8 cellular contexts compared by ENCODE assay signal in genomic region chr7:155490697-155491628, GRCh38.
DNase-seq lines count a peak whose midpoint lies in the region; ATAC-seq and TF ChIP-seq lines count a peak whose summit lies in the region.

No MANE protein-coding gene starts in this region.

- no peak for TF ChIP-seq CTCF in parathyroid adenoma (IDR thresholded peaks at IDR 0.05)

- peaks cover 55% of the 10 kb centered on the region for H3K27me3 Mint-ChIP-seq in activated T-cell treated with anti-CD3 and anti-CD28 coated beads, Interleukin-2, amount 50 U/mL, for 24 hours
- H3K27me3 Mint-ChIP-seq in T-helper 2 cell treated with Interferon-gamma antibody and Interleukin-4, amounts not matched to agents 5 μg/mL and 100 μg/mL, for 36 hours (ENCODE audit: low read depth): peaks cover 34% of the 10 kb centered on the region

- H3K79me2 ChIP-seq in parathyroid adenoma: no peaks in the 10 kb centered on the region

- no peaks in the 10 kb centered on the region for H3K9me3 ChIP-seq in parathyroid adenoma (ENCODE audit: control insufficient read depth, low read length)

- H2AFZ ChIP-seq in parathyroid adenoma: peak overlapping the region; percentile 66

- peak overlapping the region; percentile 18 for H3K27ac Mint-ChIP-seq in activated T-cell treated with anti-CD3 and anti-CD28 coated beads, Interleukin-2, amount 50 U/mL, for 24 hours
- H3K27ac Mint-ChIP-seq in T-helper 2 cell treated with Interferon-gamma antibody and Interleukin-4, amounts not matched to agents 5 μg/mL and 100 μg/mL, for 36 hours: peak overlapping the region; percentile 77

- H3K4me3 ChIP-seq in parathyroid adenoma (ENCODE audit: low read depth, low read length): peak overlapping the region; percentile 34

- peak; percentile 68 for DNase-seq in activated T-cell treated with anti-CD3 and anti-CD28 coated beads, Interleukin-2, amount 50 U/mL, for 24 hours
- DNase-seq in activated T-cell treated with anti-CD3 and anti-CD28 coated beads for 4 hours: no peak
- no peak for DNase-seq in T-helper 2 cell treated with Interferon-gamma antibody and Interleukin-4, amounts not matched to agents 5 μg/mL and 100 μg/mL, for 36 hours (ENCODE audit: low spot score)
- DNase-seq in glomerular visceral epithelial cell (ENCODE audit: extremely low spot score): peak; percentile 9
- DNase-seq in putamen (ENCODE audit: low spot score): no peak
- no peak for DNase-seq in DMS114 treated with DMSO at 0.1 percent for 48 hours (lab: John Stamatoyannopoulos, UW; ENCODE audit: unreplicated experiment)

- no peak overlapping the region for H3K27ac ChIP-seq in parathyroid adenoma

- no peaks in the 10 kb centered on the region for H3K36me3 ChIP-seq in parathyroid adenoma (ENCODE audit: control insufficient read depth, insufficient read depth, low read length)

- no peaks in the 10 kb centered on the region for H3K9me3 Mint-ChIP-seq in activated T-cell treated with anti-CD3 and anti-CD28 coated beads, Interleukin-2, amount 50 U/mL, for 24 hours
- no peaks in the 10 kb centered on the region for H3K9me3 Mint-ChIP-seq in T-helper 2 cell treated with Interferon-gamma antibody and Interleukin-4, amounts not matched to agents 5 μg/mL and 100 μg/mL, for 36 hours

- peak; percentile 57 for ATAC-seq in HG02870 (IDR thresholded peaks at IDR 0.05; ENCODE audit: unreplicated experiment)

- H3K4me2 ChIP-seq in parathyroid adenoma (ENCODE audit: low read length): peak overlapping the region; percentile 66

- peaks cover 5% of the 10 kb centered on the region for H3K27me3 ChIP-seq in parathyroid adenoma (ENCODE audit: control insufficient read depth, insufficient read depth, low read length)

- H3K36me3 Mint-ChIP-seq in activated T-cell treated with anti-CD3 and anti-CD28 coated beads, Interleukin-2, amount 50 U/mL, for 24 hours (ENCODE audit: low read depth): no peaks in the 10 kb centered on the region
- H3K36me3 Mint-ChIP-seq in T-helper 2 cell treated with Interferon-gamma antibody and Interleukin-4, amounts not matched to agents 5 μg/mL and 100 μg/mL, for 36 hours (ENCODE audit: low read depth): no peaks in the 10 kb centered on the region

- H3K4me1 Mint-ChIP-seq in activated T-cell treated with anti-CD3 and anti-CD28 coated beads, Interleukin-2, amount 50 U/mL, for 24 hours (ENCODE audit: low read depth): peaks cover 14% of the 10 kb centered on the region
- H3K4me1 Mint-ChIP-seq in T-helper 2 cell treated with Interferon-gamma antibody and Interleukin-4, amounts not matched to agents 5 μg/mL and 100 μg/mL, for 36 hours (ENCODE audit: low read depth): peaks cover 13% of the 10 kb centered on the region

- no peak overlapping the region for H3K9ac ChIP-seq in parathyroid adenoma

- no peaks in the 10 kb centered on the region for H3K4me1 ChIP-seq in parathyroid adenoma

- peak overlapping the region; percentile 61 for H3K4me3 Mint-ChIP-seq in activated T-cell treated with anti-CD3 and anti-CD28 coated beads, Interleukin-2, amount 50 U/mL, for 24 hours
- H3K4me3 Mint-ChIP-seq in T-helper 2 cell treated with Interferon-gamma antibody and Interleukin-4, amounts not matched to agents 5 μg/mL and 100 μg/mL, for 36 hours: peak overlapping the region; percentile 69

Comparison
In these comparisons a context has a peak if more than half of its experiments do, and no peak if none do; other contexts are left out.
1. DNase-seq: peak in activated T-cell treated with anti-CD3 and anti-CD28 coated beads, Interleukin-2, amount 50 U/mL, for 24 hours (single experiment) and glomerular visceral epithelial cell (single experiment); none in activated T-cell treated with anti-CD3 and anti-CD28 coated beads for 4 hours (single experiment), T-helper 2 cell treated with Interferon-gamma antibody and Interleukin-4, amounts not matched to agents 5 μg/mL and 100 μg/mL, for 36 hours (single experiment), putamen (single experiment) and DMS114 treated with DMSO at 0.1 percent for 48 hours (single experiment).